In genomic region chr6:34225551-34225950, GRCh38 we compare ENCODE assay signal across 21 cellular contexts. TPM values are rescaled to one million over a fixed set of nuclear protein-coding genes. Genes with fewer than 3 reads are reported as not detected.
A peak's percentile ranks its signal among the peaks of the same experiment; 100 is the strongest.
DNase-seq lines count a peak whose midpoint lies in the region; ATAC-seq and TF ChIP-seq lines count a peak whose summit lies in the region.
"Had no signal": no experiment of that assay in that cellular context is flagged by ENCODE, and none has a peak within 500 bp of the region (broad histone marks: within the 10 kb centered on the region; RNA-seq: fewer than 3 reads in every experiment).

No MANE protein-coding gene starts in this region.

- H3K36me3 ChIP-seq in H7 (replicated peaks; ENCODE audit: control insufficient read depth, insufficient read depth, low read length) (no peaks in the 10 kb centered on the region), upper lobe of left lung (no peaks in the 10 kb centered on the region)

- H3K4me1 ChIP-seq in upper lobe of left lung: peaks cover 6 to 12% (median 9%) of the 10 kb centered on the region in 4 donors

- peak overlapping the region; percentile 100 for H3K27ac ChIP-seq in C4-2B
- no peak overlapping the region for H3K27ac ChIP-seq in upper lobe of left lung
- H3K27ac ChIP-seq: testis had no signal

- no peaks in the 10 kb centered on the region for H3K27me3 Mint-ChIP-seq in central memory CD8-positive, alpha-beta T cell
- H3K27me3 Mint-ChIP-seq in naive thymus-derived CD8-positive, alpha-beta T cell: no peaks in the 10 kb centered on the region
- H3K27me3 Mint-ChIP-seq: dendritic cell treated with granulocyte-macrophage colony-stimulating factor and Interleukin-4, amounts not matched to agents 40 ng/mL and 50 ng/mL, for 4 days; stimulated activated naive B cell treated with anti-CD40 and anti-IgM and Interleukin-4, amounts not matched to agents 10 μg/mL and 1 μg/mL and 100 μg/mL, for 72 hours had no signal

- no peaks in the 10 kb centered on the region for H3K9me3 Mint-ChIP-seq in central memory CD8-positive, alpha-beta T cell
- peaks cover 0 to under 1% (median 0%) of the 10 kb centered on the region in 9 donors for H3K9me3 Mint-ChIP-seq in naive thymus-derived CD8-positive, alpha-beta T cell
- H3K9me3 Mint-ChIP-seq: dendritic cell treated with granulocyte-macrophage colony-stimulating factor and Interleukin-4, amounts not matched to agents 40 ng/mL and 50 ng/mL, for 4 days; stimulated activated naive B cell treated with anti-CD40 and anti-IgM and Interleukin-4, amounts not matched to agents 10 μg/mL and 1 μg/mL and 100 μg/mL, for 72 hours had no signal

- H3K36me3 Mint-ChIP-seq in central memory CD8-positive, alpha-beta T cell (ENCODE audit: insufficient read depth): peaks cover 2% of the 10 kb centered on the region
- no peaks in the 10 kb centered on the region for H3K36me3 Mint-ChIP-seq in naive thymus-derived CD8-positive, alpha-beta T cell

- ATAC-seq in central memory CD8-positive, alpha-beta T cell (replicated peaks; ENCODE audit: extremely low read depth, poor library complexity, severe bottlenecking): no peak
- ATAC-seq in naive thymus-derived CD8-positive, alpha-beta T cell: no peak
- no peak for ATAC-seq in upper lobe of left lung (ENCODE audit: low FRiP score in 2 of 2)
- ATAC-seq: activated CD4-positive, CD25-positive, alpha-beta regulatory T cell treated with anti-CD3 and anti-CD28 coated beads, Interleukin-2, amount 50 U/mL, for 24 hours; mucosa of descending colon; stimulated activated naive B cell treated with anti-CD40 and anti-IgM and Interleukin-4, amounts not matched to agents 10 μg/mL and 1 μg/mL and 100 μg/mL, for 72 hours had no signal

- in situ Hi-C loops in GM13976 (cut with MboI; ENCODE audit: low sequenced_read_pairs, unreplicated experiment): no loop called here

- peaks cover 6% of the 10 kb centered on the region for H3K4me1 Mint-ChIP-seq in central memory CD8-positive, alpha-beta T cell
- H3K4me1 Mint-ChIP-seq in naive thymus-derived CD8-positive, alpha-beta T cell: peaks cover 5 to 36% (median 15%) of the 10 kb centered on the region in 4 donors

- WGBS in upper lobe of left lung, 2 donors: 93 to 94% methylated on average over 5 of the region's 5 CpGs

- no peak overlapping the region for H3K4me3 ChIP-seq in H7 (ENCODE audit: insufficient read depth, low read depth, low read length)
- H3K4me3 ChIP-seq in upper lobe of left lung: no peak overlapping the region
- H3K4me3 ChIP-seq: mucosa of descending colon, skin epidermis, testis had no signal

- H3K27me3 ChIP-seq in H7 (ENCODE audit: control insufficient read depth, insufficient read depth, low read length) (no peaks in the 10 kb centered on the region), upper lobe of left lung (no peaks in the 10 kb centered on the region)
- H3K27me3 ChIP-seq: testis had no signal

- DNase-seq in H7 (peak; percentile 36), GM13976 (ENCODE audit: low spot score) (no peak), AML-193 (lab: John Stamatoyannopoulos, UW) (no peak), upper lobe of left lung (no peak), HK-2 (ENCODE audit: unreplicated experiment) (no peak)
- no peak for DNase-seq in central memory CD8-positive, alpha-beta T cell (ENCODE audit: low spot score in 2 of 2)
- no peak for DNase-seq in naive thymus-derived CD8-positive, alpha-beta T cell
- DNase-seq: activated naive CD4-positive, alpha-beta T cell treated with anti-CD3 and anti-CD28 coated beads, Interleukin-2, amount 50 U/mL, for 16 hours; activated T-cell treated with anti-CD3 and anti-CD28 coated beads, Interleukin-2, amount 50 U/mL, for 48 hours; anterior cingulate cortex; Caco-2; DND-41; mucosa of descending colon; NCI-H1436 treated with DMSO at 0.1 percent for 48 hours; NCI-H524 treated with DMSO at 0.1 percent for 48 hours; stimulated activated naive B cell treated with anti-CD40 and anti-IgM and Interleukin-4, amounts not matched to agents 10 μg/mL and 1 μg/mL and 100 μg/mL, for 72 hours; testis had no signal

- H3K27ac Mint-ChIP-seq in central memory CD8-positive, alpha-beta T cell (ENCODE audit: low read depth): peak overlapping the region; percentile 25
- peak overlapping the region in 6 of 10 donors; percentile 2 to 91 (median 71) for H3K27ac Mint-ChIP-seq in naive thymus-derived CD8-positive, alpha-beta T cell

- no peak overlapping the region for H3K4me3 Mint-ChIP-seq in central memory CD8-positive, alpha-beta T cell
- H3K4me3 Mint-ChIP-seq in naive thymus-derived CD8-positive, alpha-beta T cell: peak overlapping the region in 3 of 10 donors; percentile 26 to 72 (median 65)
- H3K4me3 Mint-ChIP-seq: dendritic cell treated with granulocyte-macrophage colony-stimulating factor and Interleukin-4, amounts not matched to agents 40 ng/mL and 50 ng/mL, for 4 days had no signal

- no peak for TF ChIP-seq POLR2A in upper lobe of left lung (IDR thresholded peaks at IDR 0.05)

- no peak for TF ChIP-seq EP300 in upper lobe of left lung (IDR thresholded peaks at IDR 0.05)

- POLR2A ChIA-PET in naive thymus-derived CD8-positive, alpha-beta T cell (lab: Charles Lee): interaction anchor here (3.1 kb wide), 1 partner anchor 11 kb away, joined by 22 read pairs; the partner anchor contains the start of gene HMGA1

- H3K9me3 ChIP-seq in upper lobe of left lung: no peaks in the 10 kb centered on the region
- H3K9me3 ChIP-seq: Caco-2, mucosa of descending colon, testis had no signal

- TF ChIP-seq CTCF in C4-2B (conservative IDR thresholded peaks at IDR 0.05): no peak
- TF ChIP-seq CTCF in GM13976 (IDR thresholded peaks at IDR 0.05; ENCODE audit: borderline replicate concordance, control extremely low read depth, extremely low read depth, insufficient read depth, missing control alignments): no peak
- TF ChIP-seq CTCF in upper lobe of left lung (IDR thresholded peaks at IDR 0.05): no peak

RNA-seq across cellular contexts. Expression of gene HMGA1, which starts 11.1 kb away (rescaled TPM):
- 1,768 and 1,892 TPM in 2 replicates for total RNA-seq in H7 (2014; rRNA removed; shearing (Covaris generic))
- 10 to 100 TPM; 75.3 to 80.3 TPM for total RNA-seq in naive thymus-derived CD8-positive, alpha-beta T cell
- 10 to 100 TPM; 28.0 to 40.9 (median 38.1) TPM for polyA plus RNA-seq in naive thymus-derived CD8-positive, alpha-beta T cell
- total RNA-seq in upper lobe of left lung: 10 to 100 TPM; 19.9 to 91.5 (median 58.9) TPM

RNA-seq across cellular contexts. Expression of gene SMIM29, which starts 23.3 kb away (rescaled TPM):
- total RNA-seq in H7 (2014; rRNA removed; shearing (Covaris generic)): 12.4 and 24.5 TPM in 2 replicates
- 10 to 100 TPM; 21.0 to 21.7 TPM for total RNA-seq in naive thymus-derived CD8-positive, alpha-beta T cell
- 10 to 100 TPM; 37.6 to 45.4 (median 45.0) TPM for polyA plus RNA-seq in naive thymus-derived CD8-positive, alpha-beta T cell
- total RNA-seq in upper lobe of left lung: 10 to 100 TPM; 12.6 to 42.2 (median 34.9) TPM

Comparison
In these comparisons a context has a peak if more than half of its experiments do, and no peak if none do; other contexts are left out.
1. RNA of gene HMGA1, which starts 11.1 kb away (total RNA-seq): 1,768 to 1,892 TPM in H7; 75.3 to 80.3 TPM in naive thymus-derived CD8-positive, alpha-beta T cell and 19.9 to 91.5 TPM in upper lobe of left lung; every median in the first group is over 10 times any median in the second.